ENCODE assay signal across 8 cellular contexts in the genomic region with DNA sequence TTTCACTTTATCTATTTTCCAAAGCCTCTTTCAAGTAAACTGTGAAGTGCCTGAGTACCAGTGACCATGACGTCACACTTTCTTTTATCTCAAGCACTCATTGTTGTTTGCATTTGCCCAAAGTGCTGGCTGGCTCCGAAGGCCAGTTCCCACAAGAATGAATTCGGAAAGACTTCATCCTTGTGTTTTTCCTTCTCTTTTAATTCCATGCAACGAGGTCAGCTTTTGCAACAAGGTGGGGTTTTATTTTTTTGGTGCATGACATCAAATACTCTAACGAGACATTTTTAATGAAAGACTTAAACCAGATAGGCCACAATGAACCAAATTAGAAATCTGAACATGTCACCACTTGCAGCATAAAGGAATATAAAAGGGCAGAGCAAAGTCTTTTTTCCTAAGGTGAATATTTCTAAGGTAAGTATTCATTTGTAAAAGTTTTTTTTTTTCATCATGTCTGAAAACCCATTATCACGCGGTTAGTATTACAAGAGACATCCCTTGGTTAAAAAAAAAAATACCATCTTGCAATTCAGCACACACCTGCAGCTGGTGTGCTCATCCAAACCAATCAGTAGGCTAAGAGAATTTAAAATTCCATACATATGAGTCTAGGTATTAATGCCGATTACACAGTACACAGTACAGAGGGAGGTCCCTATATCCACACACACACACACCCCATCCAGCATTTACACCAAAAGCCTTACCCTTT. TPM values are rescaled to one million over a fixed set of nuclear protein-coding genes. Genes with fewer than 3 reads are reported as not detected.
DNase-seq lines count a peak whose midpoint lies in the region.

No MANE protein-coding gene starts in this region.

- no peak overlapping the region for H3K27ac ChIP-seq in urinary bladder (ENCODE audit: low read depth)

- no peaks in the 10 kb centered on the region for H3K36me3 ChIP-seq in adipocyte (ENCODE audit: control insufficient read depth, insufficient read depth, low read length, severe bottlenecking)
- H3K36me3 ChIP-seq in urinary bladder (ENCODE audit: insufficient read depth), result no peaks in the 10 kb centered on the region

- peak overlapping the region; percentile 89 for H3K4me3 ChIP-seq in adipocyte (ENCODE audit: low read length)
- H3K4me3 ChIP-seq in urinary bladder (ENCODE audit: low read depth, low read length), result peak overlapping the region; percentile 90

- peak; percentile 74 for DNase-seq in DMS79 treated with DMSO at 0.1 percent for 48 hours (lab: John Stamatoyannopoulos, UW)
- peak; percentile 53 for DNase-seq in NCI-H1105 (lab: John Stamatoyannopoulos, UW)
- DNase-seq in adipocyte (ENCODE audit: low read depth), result peak; percentile 22
- peak; percentile 53 for DNase-seq in left kidney (ENCODE audit: low read depth, low spot score)
- no peak for DNase-seq in SKM-1 (lab: John Stamatoyannopoulos, UW; ENCODE audit: unreplicated experiment)
- no peak for DNase-seq in activated gamma-delta T cell treated with Interleukin-2 at 50 U/mL for 16 hours
- no peak for DNase-seq in GOT3 (lab: John Stamatoyannopoulos, UW)

- 55% methylated on average over 8 of the region's 8 CpGs for WGBS in urinary bladder

- H3K9me3 ChIP-seq in adipocyte (ENCODE audit: control insufficient read depth, low read length), result no peaks in the 10 kb centered on the region

- H3K9ac ChIP-seq in adipocyte (ENCODE audit: low read length), result peak overlapping the region; percentile 82

- H3K27me3 ChIP-seq in adipocyte (replicated peaks; ENCODE audit: control insufficient read depth, insufficient read depth, low read length), result no peaks in the 10 kb centered on the region

- H3K4me1 ChIP-seq in adipocyte (ENCODE audit: control insufficient read depth, insufficient read depth, low read length) (peaks cover 8% of the 10 kb centered on the region), urinary bladder (ENCODE audit: insufficient read depth) (no peaks in the 10 kb centered on the region)

RNA-seq across cellular contexts. Expression of gene ARL4C, which starts 2.4 kb away (rescaled TPM):
- total RNA-seq in urinary bladder, result 6.3 TPM
- 22.4 TPM for polyA plus RNA-seq in urinary bladder

Comparison
In these comparisons a context has a peak if more than half of its experiments do, and no peak if none do; other contexts are left out.
1. DNase-seq: peak in DMS79 treated with DMSO at 0.1 percent for 48 hours (single experiment), NCI-H1105 (single experiment), adipocyte (single experiment) and left kidney (single experiment); none in SKM-1 (single experiment), activated gamma-delta T cell treated with Interleukin-2 at 50 U/mL for 16 hours (single experiment) and GOT3 (single experiment).